Comparison of ENCODE assay signal across 8 cellular contexts in genomic region chr3:195271116-195271858, GRCh38. TPM values are rescaled to one million over a fixed set of nuclear protein-coding genes. Genes with fewer than 3 reads are reported as not detected.
DNase-seq lines count a peak whose midpoint lies in the region; ATAC-seq lines count a peak whose summit lies in the region.

TSS of gene XXYLT1 (minus strand) at chr3:195271159. CDS start at chr3:195271058, 101 bp downstream.

- H3K4me1 ChIP-seq in muscle layer of duodenum (ENCODE audit: control insufficient read depth in 1 of 2, insufficient read depth in 2 of 2, low read length in 2 of 2) = peaks cover 19 to 24% of the 10 kb centered on the region in 2 donors

- in situ Hi-C loops in KBM-7 (cut with MboI; ENCODE audit: low pct_unique_long_range_greater_than_20kb, low sequenced_read_pairs) = no loop called here

- no peaks in the 10 kb centered on the region for H3K36me3 ChIP-seq in muscle layer of duodenum (ENCODE audit: control insufficient read depth in 1 of 2, insufficient read depth in 2 of 2, low read length in 2 of 2)

- no peak within 1 kb of the TSS for H3K27ac ChIP-seq in muscle layer of duodenum (ENCODE audit: low read length)

- no peaks in the 10 kb centered on the region for H3K27me3 ChIP-seq in muscle layer of duodenum (ENCODE audit: low read depth, low read length)

- no peaks in the 10 kb centered on the region for H3K27me3 Mint-ChIP-seq in activated T-cell treated with anti-CD3 and anti-CD28 coated beads, Interleukin-2, amount 50 U/mL, for 4 hours (ENCODE audit: low read depth)

- H3K4me3 ChIP-seq in muscle layer of duodenum (ENCODE audit: low read depth in 1 of 2, low read length in 2 of 2) = peak within 1 kb of the TSS; percentile 63 to 81

- peaks cover 17% of the 10 kb centered on the region for H3K4me1 Mint-ChIP-seq in activated T-cell treated with anti-CD3 and anti-CD28 coated beads, Interleukin-2, amount 50 U/mL, for 4 hours (ENCODE audit: low read depth)

- ATAC-seq in GM21723 (IDR thresholded peaks at IDR 0.05; ENCODE audit: unreplicated experiment) (peak; percentile 85), esophagus mucosa (peak; percentile 93)
- peak; percentile 89 to 91 for ATAC-seq in activated T-cell treated with anti-CD3 and anti-CD28 coated beads, Interleukin-2, amount 50 U/mL, for 4 hours

- no peaks in the 10 kb centered on the region for H3K9me3 Mint-ChIP-seq in activated T-cell treated with anti-CD3 and anti-CD28 coated beads, Interleukin-2, amount 50 U/mL, for 4 hours

- peak within 1 kb of the TSS; percentile 88 for H3K4me3 Mint-ChIP-seq in activated T-cell treated with anti-CD3 and anti-CD28 coated beads, Interleukin-2, amount 50 U/mL, for 4 hours

- DNase-seq in DMS79 (lab: John Stamatoyannopoulos, UW) (peak; percentile 94), KBM-7 (peak; percentile 96), OCI-M2 (lab: John Stamatoyannopoulos, UW; ENCODE audit: unreplicated experiment) (peak; percentile 59)
- DNase-seq in activated T-cell treated with anti-CD3 and anti-CD28 coated beads, Interleukin-2, amount 50 U/mL, for 4 hours = peak; percentile 87
- peak; percentile 75 for DNase-seq in stimulated activated CD8-positive, alpha-beta memory T cell treated with anti-CD3 and anti-CD28 coated beads, Interleukin-7, amount 100 ng/mL, for 24 hours (ENCODE audit: low read depth)

- no peaks in the 10 kb centered on the region for H3K9me3 ChIP-seq in muscle layer of duodenum (ENCODE audit: control insufficient read depth in 1 of 2, low read length in 2 of 2)

- peaks cover 2% of the 10 kb centered on the region for H3K36me3 Mint-ChIP-seq in activated T-cell treated with anti-CD3 and anti-CD28 coated beads, Interleukin-2, amount 50 U/mL, for 4 hours (ENCODE audit: insufficient read depth)

RNA-seq across cellular contexts. Expression of gene XXYLT1, which starts in this region (rescaled TPM):
- total RNA-seq in activated T-cell treated with anti-CD3 and anti-CD28 coated beads, Interleukin-2, amount 50 U/mL, for 4 hours = 10 to 100 TPM in 1 of 3 donors, 1 to 10 TPM in 2; 8.6 to 10.6 (median 8.8) TPM
- total RNA-seq in esophagus mucosa = 12.7 TPM
